ENCODE assay signal across 8 cellular contexts in genomic region chr7:44310221-44310848, GRCh38. TPM values are rescaled to one million over a fixed set of nuclear protein-coding genes. Genes with fewer than 3 reads are reported as not detected.
A peak's percentile ranks its signal among the peaks of the same experiment; 100 is the strongest.
DNase-seq lines count a peak whose midpoint lies in the region; ATAC-seq and TF ChIP-seq lines count a peak whose summit lies in the region.
"Had no signal": no experiment of that assay in that cellular context is flagged by ENCODE, and none has a peak within 500 bp of the region (broad histone marks: within the 10 kb centered on the region; RNA-seq: fewer than 3 reads in every experiment).

No MANE protein-coding gene starts in this region.

- H3K4me1 Mint-ChIP-seq in activated naive CD8-positive, alpha-beta T cell treated with anti-CD3 and anti-CD28 coated beads for 36 hours = peaks cover 2% of the 10 kb centered on the region
- H3K4me1 Mint-ChIP-seq in immature natural killer cell = peaks cover 7 to 10% of the 10 kb centered on the region in 2 donors

- H3K9me3 ChIP-seq in HEK293 (ENCODE audit: control insufficient read depth, insufficient read depth, low read depth, low read length) = no peaks in the 10 kb centered on the region

- peaks cover 9% of the 10 kb centered on the region for H3K27me3 Mint-ChIP-seq in activated naive CD8-positive, alpha-beta T cell treated with anti-CD3 and anti-CD28 coated beads for 36 hours
- H3K27me3 Mint-ChIP-seq in immature natural killer cell (ENCODE audit: low read depth in 3 of 3) = peaks cover 0 to 4% (median 2%) of the 10 kb centered on the region in 3 donors

- POLR2A ChIA-PET in HEK293 (lab: Yijun Ruan, JAX) = no interaction called here

- peak overlapping the region; percentile 45 for H3K4me3 Mint-ChIP-seq in activated naive CD8-positive, alpha-beta T cell treated with anti-CD3 and anti-CD28 coated beads for 36 hours
- peak overlapping the region; percentile 59 to 75 (median 73) for H3K4me3 Mint-ChIP-seq in immature natural killer cell

- no peak for DNase-seq in activated naive CD8-positive, alpha-beta T cell treated with anti-CD3 and anti-CD28 coated beads for 36 hours
- DNase-seq in immature natural killer cell (peak in 1 of 3 donors; percentile 5), NCI-H446 treated with DMSO at 0.1 percent for 48 hours (lab: John Stamatoyannopoulos, UW) (no peak), NCI-H510A (lab: John Stamatoyannopoulos, UW) (no peak)
- DNase-seq in stimulated activated CD8-positive, alpha-beta memory T cell treated with anti-CD3 and anti-CD28 coated beads, Interleukin-4, amount 100 ng/mL, for 48 hours = peak; percentile 28

- H3K4me1 ChIP-seq in HEK293 (ENCODE audit: control insufficient read depth, insufficient read depth, low read length) = no peaks in the 10 kb centered on the region

- H3K9me3 Mint-ChIP-seq in activated naive CD8-positive, alpha-beta T cell treated with anti-CD3 and anti-CD28 coated beads for 36 hours = no peaks in the 10 kb centered on the region
- no peaks in the 10 kb centered on the region for H3K9me3 Mint-ChIP-seq in immature natural killer cell

- H3K36me3 ChIP-seq in HEK293 (ENCODE audit: control insufficient read depth in 2 of 2, insufficient read depth in 1 of 2, low read length in 2 of 2) = no peaks in the 10 kb centered on the region

- TF ChIP-seq CTCF in HEK293 (tag by site-specific recombination; IDR thresholded peaks at IDR 0.05) = no peak

- no peak overlapping the region for H3K4me3 ChIP-seq in HEK293 (ENCODE audit: low read depth, low read length)
- H3K4me3 ChIP-seq: GM12878 had no signal

- CTCF ChIA-PET in HEK293 (lab: Yijun Ruan, JAX) = no interaction called here

- no peaks in the 10 kb centered on the region for H3K36me3 Mint-ChIP-seq in activated naive CD8-positive, alpha-beta T cell treated with anti-CD3 and anti-CD28 coated beads for 36 hours
- no peaks in the 10 kb centered on the region for H3K36me3 Mint-ChIP-seq in immature natural killer cell

- ATAC-seq in HG03442 (IDR thresholded peaks at IDR 0.05; ENCODE audit: unreplicated experiment) = no peak

- no peak overlapping the region for H3K27ac Mint-ChIP-seq in activated naive CD8-positive, alpha-beta T cell treated with anti-CD3 and anti-CD28 coated beads for 36 hours
- peak overlapping the region in 1 of 6 donors; percentile 18 for H3K27ac Mint-ChIP-seq in immature natural killer cell

- H3K27ac ChIP-seq in HEK293 (ENCODE audit: extremely low read depth, low read depth, low read length) = no peak overlapping the region

TF ChIP-seq in HEK293, 187 proteins besides CTCF, POLR2A, EP300 and RAD21:
- TF ChIP-seq GLIS2 (tag by site-specific recombination; IDR thresholded peaks at IDR 0.05) (no peak), ZNF768 (tag by site-specific recombination; IDR thresholded peaks at IDR 0.05) (no peak), ZNF521 (tag by site-specific recombination; IDR thresholded peaks at IDR 0.05) (no peak), OSR2 (tag by site-specific recombination; IDR thresholded peaks at IDR 0.05) (no peak), ZNF354C (tag by site-specific recombination; IDR thresholded peaks at IDR 0.05; ENCODE audit: borderline replicate concordance, low read depth) (no peak), ZNF280D (tag by site-specific recombination; IDR thresholded peaks at IDR 0.05) (no peak), ZNF146 (tag by site-specific recombination; IDR thresholded peaks at IDR 0.05) (peak; percentile 87)
- TF ChIP-seq, protein P1, sequence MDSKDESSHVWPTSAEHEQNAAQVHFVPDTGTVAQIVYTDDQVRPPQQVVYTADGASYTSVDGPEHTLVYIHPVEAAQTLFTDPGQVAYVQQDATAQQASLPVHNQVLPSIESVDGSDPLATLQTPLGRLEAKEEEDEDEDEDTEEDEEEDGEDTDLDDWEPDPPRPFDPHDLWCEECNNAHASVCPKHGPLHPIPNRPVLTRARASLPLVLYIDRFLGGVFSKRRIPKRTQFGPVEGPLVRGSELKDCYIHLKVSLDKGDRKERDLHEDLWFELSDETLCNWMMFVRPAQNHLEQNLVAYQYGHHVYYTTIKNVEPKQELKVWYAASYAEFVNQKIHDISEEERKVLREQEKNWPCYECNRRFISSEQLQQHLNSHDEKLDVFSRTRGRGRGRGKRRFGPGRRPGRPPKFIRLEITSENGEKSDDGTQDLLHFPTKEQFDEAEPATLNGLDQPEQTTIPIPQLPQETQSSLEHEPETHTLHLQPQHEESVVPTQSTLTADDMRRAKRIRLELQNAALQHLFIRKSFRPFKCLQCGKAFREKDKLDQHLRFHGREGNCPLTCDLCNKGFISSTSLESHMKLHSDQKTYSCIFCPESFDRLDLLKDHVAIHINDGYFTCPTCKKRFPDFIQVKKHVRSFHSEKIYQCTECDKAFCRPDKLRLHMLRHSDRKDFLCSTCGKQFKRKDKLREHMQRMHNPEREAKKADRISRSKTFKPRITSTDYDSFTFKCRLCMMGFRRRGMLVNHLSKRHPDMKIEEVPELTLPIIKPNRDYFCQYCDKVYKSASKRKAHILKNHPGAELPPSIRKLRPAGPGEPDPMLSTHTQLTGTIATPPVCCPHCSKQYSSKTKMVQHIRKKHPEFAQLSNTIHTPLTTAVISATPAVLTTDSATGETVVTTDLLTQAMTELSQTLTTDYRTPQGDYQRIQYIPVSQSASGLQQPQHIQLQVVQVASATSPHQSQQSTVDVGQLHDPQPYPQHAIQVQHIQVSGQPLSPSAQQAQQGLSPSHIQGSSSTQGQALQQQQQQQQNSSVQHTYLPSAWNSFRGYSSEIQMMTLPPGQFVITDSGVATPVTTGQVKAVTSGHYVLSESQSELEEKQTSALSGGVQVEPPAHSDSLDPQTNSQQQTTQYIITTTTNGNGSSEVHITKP (tag by site-specific recombination; IDR thresholded peaks at IDR 0.05) = no peak
TF ChIP-seq in HEK293: peak in this region for 1.

RNA-seq across cellular contexts. Expression of gene CAMK2B, which starts 15.1 kb away (rescaled TPM):
- total RNA-seq in activated naive CD8-positive, alpha-beta T cell treated with anti-CD3 and anti-CD28 coated beads for 36 hours = under 1 TPM; 0.62 to 0.97 TPM
- not detected for polyA plus RNA-seq in immature natural killer cell
